15 cellular contexts compared by ENCODE assay signal in genomic region chr6:44161997-44162338, GRCh38. TPM values are rescaled to one million over a fixed set of nuclear protein-coding genes. Genes with fewer than 3 reads are reported as not detected.
DNase-seq lines count a peak whose midpoint lies in the region; ATAC-seq and TF ChIP-seq lines count a peak whose summit lies in the region.
"Had no signal": no experiment of that assay in that cellular context is flagged by ENCODE, and none has a peak within 500 bp of the region (broad histone marks: within the 10 kb centered on the region; RNA-seq: fewer than 3 reads in every experiment).

No MANE protein-coding gene starts in this region.

- peaks cover 17% of the 10 kb centered on the region for H3K27me3 Mint-ChIP-seq in activated CD4-positive, alpha-beta memory T cell treated with anti-CD3 and anti-CD28 coated beads for 36 hours
- H3K27me3 Mint-ChIP-seq in activated CD4-positive, alpha-beta memory T cell treated with anti-CD3 and anti-CD28 coated beads, Interleukin-2, amount 10 ng/mL, durations not matched to agents 7 days and 5 days = peaks cover 32% of the 10 kb centered on the region
- peaks cover 16 to 32% of the 10 kb centered on the region in 2 donors for H3K27me3 Mint-ChIP-seq in CD4-positive, alpha-beta memory T cell

- no peaks in the 10 kb centered on the region for H3K36me3 ChIP-seq in psoas muscle (ENCODE audit: insufficient read depth in 1 of 2, low read depth in 1 of 2)
- no peaks in the 10 kb centered on the region for H3K36me3 ChIP-seq in CD4-positive, alpha-beta memory T cell (ENCODE audit: insufficient read depth, low read length)

- peaks cover 8% of the 10 kb centered on the region for H3K4me1 Mint-ChIP-seq in activated CD4-positive, alpha-beta memory T cell treated with anti-CD3 and anti-CD28 coated beads for 36 hours (ENCODE audit: low read depth)
- peaks cover 4% of the 10 kb centered on the region for H3K4me1 Mint-ChIP-seq in activated CD4-positive, alpha-beta memory T cell treated with anti-CD3 and anti-CD28 coated beads, Interleukin-2, amount 10 ng/mL, durations not matched to agents 7 days and 5 days
- no peaks in the 10 kb centered on the region for H3K4me1 Mint-ChIP-seq in CD4-positive, alpha-beta memory T cell

- peak; percentile 38 to 69 (median 51) for ATAC-seq in psoas muscle
- no peak for ATAC-seq in left cardiac atrium
- ATAC-seq: naive thymus-derived CD4-positive, alpha-beta T cell had no signal

- 54 to 67% (median 58%) methylated on average over 8 of the region's 8 CpGs for WGBS in psoas muscle, 3 donors

- in situ Hi-C loops in astrocyte of the spinal cord (cut with HindIII; ENCODE audit: low sequenced_read_pairs) = no loop called here

- no peak overlapping the region for H3K27ac ChIP-seq in psoas muscle
- H3K27ac ChIP-seq in CD4-positive, alpha-beta memory T cell (ENCODE audit: low read depth, low read length) = no peak overlapping the region

- H3K27ac Mint-ChIP-seq in activated CD4-positive, alpha-beta memory T cell treated with anti-CD3 and anti-CD28 coated beads for 36 hours = no peak overlapping the region
- H3K27ac Mint-ChIP-seq in activated CD4-positive, alpha-beta memory T cell treated with anti-CD3 and anti-CD28 coated beads, Interleukin-2, amount 10 ng/mL, durations not matched to agents 7 days and 5 days = no peak overlapping the region
- no peak overlapping the region for H3K27ac Mint-ChIP-seq in CD4-positive, alpha-beta memory T cell
- H3K27ac Mint-ChIP-seq: naive thymus-derived CD4-positive, alpha-beta T cell had no signal

- POLR2A ChIA-PET in activated CD4-positive, alpha-beta memory T cell treated with anti-CD3 and anti-CD28 coated beads for 36 hours (lab: Charles Lee) = interaction anchor here (1.1 kb wide), 1 partner anchor 85 kb away, joined by 6 read pairs; the partner anchor contains the start of gene HSP90AB1
- POLR2A ChIA-PET in activated CD4-positive, alpha-beta memory T cell treated with anti-CD3 and anti-CD28 coated beads, Interleukin-2, amount 10 ng/mL, durations not matched to agents 7 days and 5 days (lab: Charles Lee) = interaction anchor here (0.6 to 2.0 kb wide), 2 partner anchors 59 to 85 kb away, joined by 5 read pairs; partner anchors contain the start of gene HSP90AB1
- POLR2A ChIA-PET in CD4-positive, alpha-beta memory T cell (lab: Charles Lee; ENCODE audit: partially characterized antibody) = no interaction called here

- no peaks in the 10 kb centered on the region for H3K9me3 ChIP-seq in psoas muscle
- no peaks in the 10 kb centered on the region for H3K9me3 ChIP-seq in CD4-positive, alpha-beta memory T cell (ENCODE audit: control insufficient read depth in 1 of 2, low read length in 2 of 2)

- H3K4me3 ChIP-seq in astrocyte of the spinal cord (ENCODE audit: low read depth, low read length) (no peak overlapping the region), psoas muscle (no peak overlapping the region)
- H3K4me3 ChIP-seq in CD4-positive, alpha-beta memory T cell (ENCODE audit: low read length in 2 of 2) = no peak overlapping the region

- CTCF ChIA-PET in activated CD4-positive, alpha-beta memory T cell treated with anti-CD3 and anti-CD28 coated beads for 36 hours (lab: Charles Lee) = interaction anchor here (0.7 to 1.8 kb wide), 5 partner anchors 9 to 144 kb away, joined by 3 to 12 read pairs (median 3); no protein-coding TSS in a partner anchor
- CTCF ChIA-PET in activated CD4-positive, alpha-beta memory T cell treated with anti-CD3 and anti-CD28 coated beads, Interleukin-2, amount 10 ng/mL, durations not matched to agents 7 days and 5 days (lab: Charles Lee) = interaction anchor here (2.7 kb wide), 1 partner anchor 10 kb away, joined by 9 read pairs; no protein-coding TSS in a partner anchor
- CTCF ChIA-PET in CD4-positive, alpha-beta memory T cell (lab: Charles Lee; ENCODE audit: partially characterized antibody) = interaction anchor here (1.0 to 4.6 kb wide), 3 partner anchors 11 to 177 kb away, joined by 3 to 21 read pairs (median 5); no protein-coding TSS in a partner anchor

- no peak for TF ChIP-seq CTCF in astrocyte of the spinal cord (IDR thresholded peaks at IDR 0.05; ENCODE audit: low read depth, low read length)
- TF ChIP-seq CTCF in psoas muscle (IDR thresholded peaks at IDR 0.05) = no peak

- intact Hi-C loops in activated CD4-positive, alpha-beta memory T cell treated with anti-CD3 and anti-CD28 coated beads for 36 hours (cut with micrococcal nuclease) = no loop called here
- intact Hi-C loops in psoas muscle (cut with DNase I) (no loop called here), left cardiac atrium (cut with DNase I) (no loop called here)
- intact Hi-C loops in CD4-positive, alpha-beta memory T cell (cut with micrococcal nuclease) = no loop called here

- H3K4me1 ChIP-seq in psoas muscle = no peaks in the 10 kb centered on the region
- no peaks in the 10 kb centered on the region for H3K4me1 ChIP-seq in CD4-positive, alpha-beta memory T cell (ENCODE audit: insufficient read depth, low read length)

- DNase-seq in activated CD4-positive, alpha-beta memory T cell treated with anti-CD3 and anti-CD28 coated beads for 36 hours = peak; percentile 20
- no peak for DNase-seq in activated CD4-positive, alpha-beta memory T cell treated with anti-CD3 and anti-CD28 coated beads, Interleukin-2, amount 10 ng/mL, durations not matched to agents 7 days and 5 days
- DNase-seq in NCI-H2107 treated with DMSO at 0.1 percent for 48 hours (lab: John Stamatoyannopoulos, UW; ENCODE audit: unreplicated experiment) (peak; percentile 31), astrocyte of the spinal cord (ENCODE audit: low read depth, low spot score) (peak; percentile 41), psoas muscle (no peak), NCI-H526 treated with DMSO at 0.1 percent for 48 hours (lab: John Stamatoyannopoulos, UW) (no peak), left cardiac atrium (no peak)
- no peak for DNase-seq in CD4-positive, alpha-beta memory T cell
- DNase-seq: naive thymus-derived CD4-positive, alpha-beta T cell; NCI-H187; OCI-M1; T-helper 9 cell had no signal

- no peaks in the 10 kb centered on the region for H3K36me3 Mint-ChIP-seq in activated CD4-positive, alpha-beta memory T cell treated with anti-CD3 and anti-CD28 coated beads for 36 hours
- H3K36me3 Mint-ChIP-seq in activated CD4-positive, alpha-beta memory T cell treated with anti-CD3 and anti-CD28 coated beads, Interleukin-2, amount 10 ng/mL, durations not matched to agents 7 days and 5 days (ENCODE audit: low read depth) = no peaks in the 10 kb centered on the region
- no peaks in the 10 kb centered on the region for H3K36me3 Mint-ChIP-seq in CD4-positive, alpha-beta memory T cell
- H3K36me3 Mint-ChIP-seq: naive thymus-derived CD4-positive, alpha-beta T cell had no signal

- H3K9me3 Mint-ChIP-seq in activated CD4-positive, alpha-beta memory T cell treated with anti-CD3 and anti-CD28 coated beads for 36 hours = no peaks in the 10 kb centered on the region
- H3K9me3 Mint-ChIP-seq in activated CD4-positive, alpha-beta memory T cell treated with anti-CD3 and anti-CD28 coated beads, Interleukin-2, amount 10 ng/mL, durations not matched to agents 7 days and 5 days = no peaks in the 10 kb centered on the region
- no peaks in the 10 kb centered on the region for H3K9me3 Mint-ChIP-seq in CD4-positive, alpha-beta memory T cell
- H3K9me3 Mint-ChIP-seq: naive thymus-derived CD4-positive, alpha-beta T cell had no signal

- peaks cover 0 to 4% (median 0%) of the 10 kb centered on the region in 3 donors for H3K27me3 ChIP-seq in psoas muscle (ENCODE audit: insufficient read depth in 3 of 3, low read length in 2 of 3)
- no peaks in the 10 kb centered on the region for H3K27me3 ChIP-seq in CD4-positive, alpha-beta memory T cell (ENCODE audit: insufficient read depth, low read length)

- H3K4me3 Mint-ChIP-seq in activated CD4-positive, alpha-beta memory T cell treated with anti-CD3 and anti-CD28 coated beads for 36 hours = no peak overlapping the region
- H3K4me3 Mint-ChIP-seq in activated CD4-positive, alpha-beta memory T cell treated with anti-CD3 and anti-CD28 coated beads, Interleukin-2, amount 10 ng/mL, durations not matched to agents 7 days and 5 days = no peak overlapping the region
- no peak overlapping the region for H3K4me3 Mint-ChIP-seq in CD4-positive, alpha-beta memory T cell
- H3K4me3 Mint-ChIP-seq: naive thymus-derived CD4-positive, alpha-beta T cell had no signal

RNA-seq across cellular contexts. Expression of gene CAPN11, which starts 3.3 kb away (rescaled TPM):
- under 1 TPM in 1 of 2 experiments, not detected in 1; 0.12 TPM for total RNA-seq in activated CD4-positive, alpha-beta memory T cell treated with anti-CD3 and anti-CD28 coated beads for 36 hours
- total RNA-seq in activated CD4-positive, alpha-beta memory T cell treated with anti-CD3 and anti-CD28 coated beads, Interleukin-2, amount 10 ng/mL, durations not matched to agents 7 days and 5 days = under 1 TPM in 1 of 2 experiments, not detected in 1; 0.13 TPM
- total RNA-seq in psoas muscle = under 1 TPM in 1 of 4 donors, not detected in 3; 0.32 TPM
- under 1 TPM; 0.05 to 0.16 (median 0.11) TPM for polyA plus RNA-seq in psoas muscle
- total RNA-seq in CD4-positive, alpha-beta memory T cell = not detected
- polyA plus RNA-seq in CD4-positive, alpha-beta memory T cell = not detected
- total RNA-seq in left cardiac atrium = under 1 TPM; 0.39 to 0.97 TPM
- polyA plus RNA-seq: naive thymus-derived CD4-positive, alpha-beta T cell had no signal

RNA-seq across cellular contexts. Expression of gene TMEM63B, which starts 34.6 kb away (rescaled TPM):
- 10 to 100 TPM; 11.6 to 13.0 TPM for total RNA-seq in activated CD4-positive, alpha-beta memory T cell treated with anti-CD3 and anti-CD28 coated beads for 36 hours
- 10 to 100 TPM; 14.7 to 15.5 TPM for total RNA-seq in activated CD4-positive, alpha-beta memory T cell treated with anti-CD3 and anti-CD28 coated beads, Interleukin-2, amount 10 ng/mL, durations not matched to agents 7 days and 5 days
- 100 to 1,000 TPM in 1 of 4 donors, 10 to 100 TPM in 3; 32.7 to 121 (median 40.3) TPM for total RNA-seq in psoas muscle
- polyA plus RNA-seq in psoas muscle = 10 to 100 TPM; 23.5 to 39.2 (median 27.9) TPM
- 10 to 100 TPM; 20.7 to 24.1 TPM for total RNA-seq in CD4-positive, alpha-beta memory T cell
- polyA plus RNA-seq in CD4-positive, alpha-beta memory T cell = 1 to 10 TPM in 1 of 2 donors, under 1 TPM in 1; 0.91 to 2.3 TPM
- 10 to 100 TPM; 40.4 to 48.1 TPM for total RNA-seq in left cardiac atrium

RNA-seq across cellular contexts. Expression of gene MRPL14, which starts 34.7 kb away (rescaled TPM):
- total RNA-seq in activated CD4-positive, alpha-beta memory T cell treated with anti-CD3 and anti-CD28 coated beads for 36 hours = 10 to 100 TPM; 49.5 to 50.1 TPM
- 10 to 100 TPM; 36.0 to 39.0 TPM for total RNA-seq in activated CD4-positive, alpha-beta memory T cell treated with anti-CD3 and anti-CD28 coated beads, Interleukin-2, amount 10 ng/mL, durations not matched to agents 7 days and 5 days
- total RNA-seq in psoas muscle (100 to 1,000 TPM in 3 of 4 donors, 10 to 100 TPM in 1; 62.3 to 177 (median 113) TPM), left cardiac atrium (10 to 100 TPM; 32.4 to 41.2 TPM)
- polyA plus RNA-seq in psoas muscle = 100 to 1,000 TPM; 166 to 308 (median 197) TPM
- 10 to 100 TPM; 21.7 to 23.9 TPM for total RNA-seq in CD4-positive, alpha-beta memory T cell
- 100 to 1,000 TPM; 103 to 123 TPM for polyA plus RNA-seq in CD4-positive, alpha-beta memory T cell

RNA-seq across cellular contexts. Expression of gene MYMX, which starts 54.8 kb away (rescaled TPM):
- not detected for total RNA-seq in activated CD4-positive, alpha-beta memory T cell treated with anti-CD3 and anti-CD28 coated beads for 36 hours
- total RNA-seq in activated CD4-positive, alpha-beta memory T cell treated with anti-CD3 and anti-CD28 coated beads, Interleukin-2, amount 10 ng/mL, durations not matched to agents 7 days and 5 days = not detected
- under 1 TPM in 3 of 4 donors, not detected in 1; 0.34 to 0.54 (median 0.36) TPM for total RNA-seq in psoas muscle
- under 1 TPM in 2 of 3 donors, not detected in 1; 0.09 to 0.61 TPM for polyA plus RNA-seq in psoas muscle
- not detected for total RNA-seq in CD4-positive, alpha-beta memory T cell
- polyA plus RNA-seq in CD4-positive, alpha-beta memory T cell = not detected
- total RNA-seq in left cardiac atrium = 1 to 10 TPM; 2.4 to 3.8 TPM
- total RNA-seq: endothelial cell of umbilical vein; naive thymus-derived CD4-positive, alpha-beta T cell; ureter had no signal
- polyA plus RNA-seq: AG04450; naive thymus-derived CD4-positive, alpha-beta T cell had no signal

Comparison
In these comparisons a context has a peak if more than half of its experiments do, and no peak if none do; other contexts are left out.
1. DNase-seq: peak in activated CD4-positive, alpha-beta memory T cell treated with anti-CD3 and anti-CD28 coated beads for 36 hours (single experiment), NCI-H2107 treated with DMSO at 0.1 percent for 48 hours (single experiment) and astrocyte of the spinal cord (single experiment); none in activated CD4-positive, alpha-beta memory T cell treated with anti-CD3 and anti-CD28 coated beads, Interleukin-2, amount 10 ng/mL, durations not matched to agents 7 days and 5 days (single experiment), psoas muscle (0 of 2), CD4-positive, alpha-beta memory T cell (0 of 5), NCI-H526 treated with DMSO at 0.1 percent for 48 hours (single experiment) and left cardiac atrium (single experiment).
2. ATAC-seq: peak in psoas muscle (4 of 4); none in left cardiac atrium (0 of 2).